Comparison of ENCODE assay signal across 1 cellular context in genomic region chr20:13008761-13009681, GRCh38.
TF ChIP-seq lines count a peak whose summit lies in the region.

Gene SPTLC3 (plus strand): TSS chr20:13008972. CDS start chr20:13009268, 296 bp downstream.

TF ChIP-seq in HepG2, 621 proteins besides CTCF, POLR2A, EP300 and RAD21 (continued from another document and continues in another):
- TF ChIP-seq HNF1B (CRISPR knock-in tag; IDR thresholded peaks at IDR 0.05) (no peak), ZNF280B (CRISPR knock-in tag; IDR thresholded peaks at IDR 0.05; ENCODE audit: borderline replicate concordance) (no peak), ZFP62 (CRISPR knock-in tag; IDR thresholded peaks at IDR 0.05) (no peak), IRF1 (CRISPR knock-in tag; IDR thresholded peaks at IDR 0.05; ENCODE audit: low read depth) (no peak), HES4 (CRISPR knock-in tag; IDR thresholded peaks at IDR 0.05; ENCODE audit: borderline replicate concordance) (no peak), PCBP1 (IDR thresholded peaks at IDR 0.05; ENCODE audit: borderline replicate concordance, low read depth, low read length) (no peak), RARG (CRISPR knock-in tag; IDR thresholded peaks at IDR 0.05; ENCODE audit: low read depth) (no peak), SNAI1 (CRISPR knock-in tag; IDR thresholded peaks at IDR 0.05; ENCODE audit: borderline replicate concordance) (no peak), DPF2 (CRISPR knock-in tag; IDR thresholded peaks at IDR 0.05; ENCODE audit: borderline replicate concordance, low read depth) (no peak), WIZ (CRISPR knock-in tag; IDR thresholded peaks at IDR 0.05) (no peak), CEBPB (IDR thresholded peaks at IDR 0.05; ENCODE audit: borderline replicate concordance, low read depth, low read length) (no peak), ZNF598 (CRISPR knock-in tag; IDR thresholded peaks at IDR 0.05; ENCODE audit: borderline replicate concordance) (no peak), KMT2B (CRISPR knock-in tag; IDR thresholded peaks at IDR 0.05) (peak; percentile 45; the same call in 1 of the 2 replicates), ZNF232 (CRISPR knock-in tag; IDR thresholded peaks at IDR 0.05; ENCODE audit: borderline replicate concordance) (no peak), ZBTB46 (CRISPR knock-in tag; IDR thresholded peaks at IDR 0.05; ENCODE audit: borderline replicate concordance) (no peak), AGO2 (optimal IDR thresholded peaks at IDR 0.05; ENCODE audit: low read depth, low read length) (no peak), ZNF619 (CRISPR knock-in tag; IDR thresholded peaks at IDR 0.05) (peak; percentile 58; the same call in 1 of the 2 replicates), IRF9 (CRISPR knock-in tag; IDR thresholded peaks at IDR 0.05; ENCODE audit: borderline replicate concordance) (no peak; the same call in 1 of the 2 replicates), KLF13 (CRISPR knock-in tag; IDR thresholded peaks at IDR 0.05) (no peak), DBP (CRISPR knock-in tag; IDR thresholded peaks at IDR 0.05; ENCODE audit: not compliant biosample characterization) (no peak), FOXO1 (CRISPR knock-in tag; IDR thresholded peaks at IDR 0.05) (no peak), KLF9 (CRISPR knock-in tag; IDR thresholded peaks at IDR 0.05; ENCODE audit: low read depth) (no peak), ZNF737 (CRISPR knock-in tag; IDR thresholded peaks at IDR 0.05; ENCODE audit: borderline replicate concordance) (no peak), ZNF704 (CRISPR knock-in tag; IDR thresholded peaks at IDR 0.05; ENCODE audit: borderline replicate concordance) (no peak; the same call in 1 of the 2 replicates), ZNF513 (CRISPR knock-in tag; conservative IDR thresholded peaks at IDR 0.05) (no peak), MLXIP (CRISPR knock-in tag; IDR thresholded peaks at IDR 0.05; ENCODE audit: borderline replicate concordance) (no peak), KIAA2018 (CRISPR knock-in tag; IDR thresholded peaks at IDR 0.05; ENCODE audit: borderline replicate concordance) (no peak), PATZ1 (CRISPR knock-in tag; IDR thresholded peaks at IDR 0.05) (no peak)
